ENCODE assay signal across 1 cellular context in the genomic region with DNA sequence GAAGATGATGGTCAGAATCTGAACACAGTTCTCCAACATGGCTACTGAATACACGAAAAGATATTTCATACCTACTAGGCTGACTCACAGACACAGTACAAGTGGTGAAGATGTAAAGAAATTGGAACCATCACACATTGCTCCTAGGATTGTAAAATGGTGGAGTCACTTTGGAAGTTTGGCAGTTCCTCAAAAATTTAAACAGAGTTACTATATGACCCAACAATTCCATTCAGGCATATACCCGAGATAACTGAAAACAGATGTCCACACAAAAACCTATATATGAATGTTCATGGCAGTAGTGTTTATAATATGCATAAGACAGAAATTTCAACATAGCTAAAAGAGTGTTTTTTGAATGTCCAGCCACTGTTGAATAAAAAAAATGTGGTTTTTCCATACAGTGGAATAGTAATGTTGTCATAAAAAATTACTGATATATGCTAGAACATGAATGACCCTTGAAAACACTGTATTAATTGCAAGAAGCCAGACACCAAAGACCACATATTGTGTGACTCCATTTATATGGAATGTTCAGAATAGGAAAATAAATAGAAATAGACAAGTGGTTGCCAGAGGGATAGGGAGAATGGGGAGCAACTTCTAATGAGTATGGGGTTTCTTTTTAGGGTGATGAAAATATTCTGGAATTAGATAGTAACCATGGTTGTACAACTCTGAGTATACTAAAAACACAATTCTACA.
TF ChIP-seq lines count a peak whose summit lies in the region.

No MANE protein-coding gene starts in this region.

TF ChIP-seq in HepG2, 621 proteins besides CTCF, POLR2A, EP300 and RAD21 (continued from another document):
- TF ChIP-seq SRSF9 (IDR thresholded peaks at IDR 0.05; ENCODE audit: borderline replicate concordance, insufficient read depth, low read depth, low read length, poor library complexity, severe bottlenecking): no peak
